ENCODE assay signal across 1 cellular context in genomic region chr16:74296465-74297295, GRCh38.
TF ChIP-seq lines count a peak whose summit lies in the region.

TSS of gene PSMD7 (plus strand) at chr16:74296814. CDS start at chr16:74296915, 101 bp downstream.

TF ChIP-seq in GM23338, 12 proteins besides CTCF, POLR2A, EP300 and RAD21 (continued from another document):
- TF ChIP-seq POLR2AphosphoS5 (IDR thresholded peaks at IDR 0.05; ENCODE audit: low read depth) (peak; percentile 91), EZH2 (IDR thresholded peaks at IDR 0.05; ENCODE audit: low read depth, unreplicated experiment) (no peak), EZH2phosphoT487 (IDR thresholded peaks at IDR 0.05; ENCODE audit: unreplicated experiment) (no peak), ETS1 (IDR thresholded peaks at IDR 0.05) (peak; percentile 86), NANOG (IDR thresholded peaks at IDR 0.05; ENCODE audit: borderline replicate concordance) (no peak)
